Comparison of ENCODE assay signal across 9 cellular contexts in the genomic region with DNA sequence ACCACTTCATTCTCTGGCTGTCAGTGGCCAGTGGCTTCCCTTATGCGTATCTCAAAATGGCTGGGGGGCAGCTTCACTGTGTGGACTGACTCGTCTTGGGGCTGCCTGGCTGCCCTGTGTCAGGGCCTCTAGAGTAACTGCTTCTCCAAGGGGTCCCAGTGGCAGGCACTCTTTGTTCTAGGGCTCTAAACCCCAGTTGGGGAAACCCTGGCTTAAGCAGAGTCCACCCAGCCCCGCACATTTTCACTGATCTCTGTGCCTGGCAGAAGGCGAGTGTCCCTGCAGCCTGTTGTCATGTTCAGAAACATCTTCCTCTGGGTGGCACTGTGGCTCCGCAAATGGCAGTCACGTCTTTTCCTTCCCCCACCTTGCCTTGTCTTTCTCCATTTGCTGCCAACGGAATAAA. TPM values are rescaled to one million over a fixed set of nuclear protein-coding genes. Genes with fewer than 3 reads are reported as not detected.
DNase-seq lines count a peak whose midpoint lies in the region; ATAC-seq, FAIRE-seq and TF ChIP-seq lines count a peak whose summit lies in the region.
"Had no signal": no experiment of that assay in that cellular context is flagged by ENCODE, and none has a peak within 500 bp of the region (broad histone marks: within the 10 kb centered on the region; RNA-seq: fewer than 3 reads in every experiment).

No MANE protein-coding gene starts in this region.

- H3K79me2 ChIP-seq in smooth muscle cell (ENCODE audit: low read depth), result no peaks in the 10 kb centered on the region

- H3K4me1 Mint-ChIP-seq in naive thymus-derived CD4-positive, alpha-beta T cell, result peaks cover 21 to 54% (median 33%) of the 10 kb centered on the region in 7 donors

- POLR2A ChIA-PET in naive thymus-derived CD4-positive, alpha-beta T cell (lab: Charles Lee), result no interaction called here
- POLR2A ChIA-PET in GM10248 (lab: Yijun Ruan, JAX), result interaction anchor here (0.6 kb wide), 1 partner anchor 219 kb away, joined by 5 read pairs; no protein-coding TSS in a partner anchor

- no peaks in the 10 kb centered on the region for H3K36me3 ChIP-seq in naive thymus-derived CD4-positive, alpha-beta T cell (ENCODE audit: control insufficient read depth in 2 of 3, insufficient read depth in 3 of 3, low read length in 3 of 3)
- no peaks in the 10 kb centered on the region for H3K36me3 ChIP-seq in smooth muscle cell (ENCODE audit: low read depth)
- H3K36me3 ChIP-seq: left lung had no signal

- CTCF ChIA-PET in naive thymus-derived CD4-positive, alpha-beta T cell (lab: Charles Lee), result no interaction called here
- CTCF ChIA-PET in GM10248 (lab: Yijun Ruan, JAX), result no interaction called here

- no peaks in the 10 kb centered on the region for H3K9me3 ChIP-seq in naive thymus-derived CD4-positive, alpha-beta T cell (ENCODE audit: control insufficient read depth in 2 of 3, low read length in 3 of 3)
- H3K9me3 ChIP-seq in smooth muscle cell (replicated peaks; ENCODE audit: low read depth), result no peaks in the 10 kb centered on the region
- H3K9me3 ChIP-seq: left lung had no signal

- TF ChIP-seq POLR2A in GM12891 (IDR thresholded peaks at IDR 0.05; ENCODE audit: low read depth, low read length), result no peak

- H3K4me3 ChIP-seq in naive thymus-derived CD4-positive, alpha-beta T cell (ENCODE audit: low read length), result no peak overlapping the region
- no peak overlapping the region for H3K4me3 ChIP-seq in smooth muscle cell
- H3K4me3 ChIP-seq: left lung had no signal

- no peaks in the 10 kb centered on the region for H3K27me3 ChIP-seq in naive thymus-derived CD4-positive, alpha-beta T cell (ENCODE audit: control insufficient read depth in 2 of 2, insufficient read depth in 2 of 2, low read length in 2 of 2)
- no peaks in the 10 kb centered on the region for H3K27me3 ChIP-seq in smooth muscle cell (ENCODE audit: low read depth)
- H3K27me3 ChIP-seq: left lung had no signal

- in situ Hi-C loops in GM13976 (cut with MboI; ENCODE audit: low sequenced_read_pairs, unreplicated experiment), result loop anchor here (25.0 kb wide), 2 partner anchors 199 to 1124 kb away; a partner anchor contains a TSS

- DNase-seq in GM13976 (ENCODE audit: low spot score) (peak; percentile 36), smooth muscle cell (lab: John Stamatoyannopoulos, UW; ENCODE audit: unreplicated experiment) (no peak), GM12891 (ENCODE audit: insufficient read length, low spot score) (no peak), GM10248 (ENCODE audit: extremely low spot score) (no peak), NCI-H2171 (lab: John Stamatoyannopoulos, UW) (no peak)
- peak in 5 of 9 donors; percentile 32 to 79 (median 70) for DNase-seq in naive thymus-derived CD4-positive, alpha-beta T cell

- peak overlapping the region in 4 of 10 donors; percentile 60 to 77 (median 72) for H3K4me3 Mint-ChIP-seq in naive thymus-derived CD4-positive, alpha-beta T cell

- H3K27ac ChIP-seq in angular gyrus (ENCODE audit: low read depth, low read length) (peak overlapping the region; percentile 65), smooth muscle cell (ENCODE audit: low read depth) (no peak overlapping the region)
- H3K27ac ChIP-seq in naive thymus-derived CD4-positive, alpha-beta T cell (ENCODE audit: low read depth, low read length), result no peak overlapping the region
- H3K27ac ChIP-seq: left lung had no signal

- TF ChIP-seq CTCF in GM13976 (IDR thresholded peaks at IDR 0.05; ENCODE audit: borderline replicate concordance, control extremely low read depth, extremely low read depth, insufficient read depth, missing control alignments) (peak; percentile 67), smooth muscle cell (IDR thresholded peaks at IDR 0.05; ENCODE audit: borderline replicate concordance, insufficient read depth, poor library complexity, severe bottlenecking) (no peak), GM10248 (IDR thresholded peaks at IDR 0.05; ENCODE audit: control extremely low read depth, extremely low read depth, low read depth, missing control alignments) (no peak)

- H4K20me1 ChIP-seq in smooth muscle cell (ENCODE audit: low read depth), result peaks cover 36% of the 10 kb centered on the region

- H3F3A ChIP-seq in smooth muscle cell (ENCODE audit: low read depth), result no peaks in the 10 kb centered on the region

- no peaks in the 10 kb centered on the region for H3K9me3 Mint-ChIP-seq in naive thymus-derived CD4-positive, alpha-beta T cell

- peak; percentile 57 for ATAC-seq in HG03025 (IDR thresholded peaks at IDR 0.05; ENCODE audit: low FRiP score, unreplicated experiment)
- peak; percentile 70 for ATAC-seq in naive thymus-derived CD4-positive, alpha-beta T cell
- ATAC-seq: left lung had no signal

- H3K36me3 Mint-ChIP-seq in naive thymus-derived CD4-positive, alpha-beta T cell, result peaks cover 3 to 12% (median 4%) of the 10 kb centered on the region in 5 donors

- 94% methylated on average over 7 of the region's 7 CpGs for WGBS in smooth muscle cell (ENCODE audit: low lambda C conversion rate)

- no peak overlapping the region for H2AFZ ChIP-seq in smooth muscle cell (ENCODE audit: low read depth)

- peak overlapping the region in 6 of 9 donors; percentile 27 to 88 (median 48) for H3K27ac Mint-ChIP-seq in naive thymus-derived CD4-positive, alpha-beta T cell

- no peak overlapping the region for H3K4me2 ChIP-seq in smooth muscle cell

- intact Hi-C loops in naive thymus-derived CD4-positive, alpha-beta T cell (cut with micrococcal nuclease), result no loop called here

- H3K27me3 Mint-ChIP-seq in naive thymus-derived CD4-positive, alpha-beta T cell, result no peaks in the 10 kb centered on the region

- no peaks in the 10 kb centered on the region for H3K4me1 ChIP-seq in naive thymus-derived CD4-positive, alpha-beta T cell (ENCODE audit: control insufficient read depth in 2 of 2, insufficient read depth in 2 of 2, low read length in 2 of 2)
- no peaks in the 10 kb centered on the region for H3K4me1 ChIP-seq in smooth muscle cell (ENCODE audit: low read depth)
- H3K4me1 ChIP-seq: left lung had no signal

- no peak for FAIRE-seq in GM12891 (lab: Jason Lieb, UNC)

- H3K9ac ChIP-seq in smooth muscle cell (ENCODE audit: low read depth), result no peak overlapping the region

TF ChIP-seq in GM12891, 5 proteins besides CTCF, POLR2A, EP300 and RAD21:
- TF ChIP-seq PAX5 (IDR thresholded peaks at IDR 0.05; ENCODE audit: insufficient read depth, low read length, severe bottlenecking), result no peak
- no peak for TF ChIP-seq POU2F2 (IDR thresholded peaks at IDR 0.05; ENCODE audit: low read depth, low read length)
- TF ChIP-seq POLR2AphosphoS5 (IDR thresholded peaks at IDR 0.05; ENCODE audit: low read depth, low read length), result no peak
- TF ChIP-seq SPI1 (IDR thresholded peaks at IDR 0.05; ENCODE audit: low read depth, low read length), result no peak
- TF ChIP-seq TAF1 (IDR thresholded peaks at IDR 0.05; ENCODE audit: low read depth, low read length), result no peak

RNA-seq across cellular contexts. Expression of a gene that starts 59.7 kb away (rescaled TPM):
- total RNA-seq in naive thymus-derived CD4-positive, alpha-beta T cell, result 10 to 100 TPM; 24.9 to 45.8 (median 31.7) TPM
- polyA plus RNA-seq in naive thymus-derived CD4-positive, alpha-beta T cell, result 10 to 100 TPM; 56.5 to 91.5 TPM
- total RNA-seq in smooth muscle cell, result 23.0 and 26.9 TPM in 2 replicates
- polyA plus RNA-seq in smooth muscle cell, result 216 and 226 TPM in 2 replicates
- polyA plus RNA-seq in GM12891 (2012; ENCODE audit: low read depth, missing spikeins), result 37.7 TPM

Comparison
In these comparisons a context has a peak if more than half of its experiments do, and no peak if none do; other contexts are left out.
1. DNase-seq: peak in GM13976 (single experiment) and naive thymus-derived CD4-positive, alpha-beta T cell (5 of 9); none in smooth muscle cell (single experiment), GM12891 (single experiment), GM10248 (single experiment) and NCI-H2171 (single experiment).